Comparison of ENCODE assay signal across 7 cellular contexts in the genomic region with DNA sequence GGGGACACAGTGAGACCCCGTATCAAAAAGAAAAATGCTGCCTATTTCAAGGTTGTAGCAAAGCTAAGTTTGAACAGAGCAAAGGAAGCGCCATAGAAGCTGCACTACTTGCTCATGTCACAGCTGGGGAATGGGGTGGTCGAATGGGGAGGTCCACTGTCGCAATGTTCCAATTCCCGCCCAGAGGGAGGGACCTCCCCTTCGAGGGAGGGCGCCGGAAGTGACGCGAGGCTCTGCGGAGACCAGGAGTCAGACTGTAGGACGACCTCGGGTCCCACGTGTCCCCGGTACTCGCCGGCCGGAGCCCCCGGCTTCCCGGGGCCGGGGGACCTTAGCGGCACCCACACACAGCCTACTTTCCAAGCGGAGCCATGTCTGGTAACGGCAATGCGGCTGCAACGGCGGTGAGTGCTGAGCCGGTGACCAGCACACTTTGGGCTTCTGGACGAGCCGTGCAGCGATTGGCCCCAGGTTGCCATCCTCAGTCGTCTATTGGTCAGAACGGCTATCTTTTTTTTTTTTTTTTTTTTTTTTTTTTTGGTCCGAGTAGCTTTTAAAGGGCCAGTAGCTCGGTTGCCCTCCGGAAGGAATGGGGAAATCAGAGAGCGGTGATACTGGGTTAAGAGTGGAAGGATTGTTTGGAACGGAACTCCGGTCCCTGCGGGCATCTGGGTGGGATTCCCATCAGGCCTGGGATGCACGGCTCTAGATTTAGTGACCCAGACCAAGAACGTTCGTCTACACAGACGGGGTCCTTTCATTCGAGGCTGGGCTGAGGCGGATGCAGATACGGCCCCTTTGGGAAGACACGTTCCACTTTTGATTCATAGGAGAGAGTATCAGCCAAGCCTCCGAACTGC. TPM values are rescaled to one million over a fixed set of nuclear protein-coding genes. Genes with fewer than 3 reads are reported as not detected.
DNase-seq lines count a peak whose midpoint lies in the region; ATAC-seq, FAIRE-seq and TF ChIP-seq lines count a peak whose summit lies in the region.

A gene (plus strand): TSS at position 219 of the 860 bp plus-strand sequence. CDS start 153 bp downstream, at position 372.

- peak; percentile 81 for DNase-seq in GM18507 (ENCODE audit: extremely low spot score, insufficient read length, low read depth)
- peak; percentile 83 for DNase-seq in NCI-H2029 treated with DMSO at 0.1 percent for 48 hours (lab: John Stamatoyannopoulos, UW)
- DNase-seq in T-helper 9 cell = peak; percentile 87
- peak; percentile 72 for DNase-seq in astrocyte of the cerebellum (ENCODE audit: low read depth)
- peak; percentile 96 for DNase-seq in hepatocyte (ENCODE audit: low spot score)
- DNase-seq in renal cortical epithelial cell (ENCODE audit: low read depth) = peak; percentile 90

- peak; percentile 86 for ATAC-seq in HG02981 (IDR thresholded peaks at IDR 0.05; ENCODE audit: unreplicated experiment)

- peaks cover 20% of the 10 kb centered on the region for H3K79me2 ChIP-seq in hepatocyte

- peak; percentile 93 for FAIRE-seq in GM18507 (lab: Jason Lieb, UNC)

- no peaks in the 10 kb centered on the region for H3K36me3 ChIP-seq in hepatocyte (replicated peaks; ENCODE audit: insufficient read depth, low read depth)

- no peaks in the 10 kb centered on the region for H4K20me1 ChIP-seq in hepatocyte (ENCODE audit: insufficient read depth, poor library complexity, severe bottlenecking)

- peak within 1 kb of the TSS; percentile 83 for H2AFZ ChIP-seq in hepatocyte

- peaks cover 10% of the 10 kb centered on the region for H3K4me1 ChIP-seq in hepatocyte (ENCODE audit: insufficient read depth)

- H3K9me3 ChIP-seq in hepatocyte (ENCODE audit: low read depth) = no peaks in the 10 kb centered on the region

- 3% methylated on average over 49 of the region's 49 CpGs for WGBS in hepatocyte (ENCODE audit: low lambda C conversion rate, missing lambda C conversion rate)

- peak within 1 kb of the TSS; percentile 86 for H3K27ac ChIP-seq in hepatocyte

- H3K4me3 ChIP-seq in astrocyte of the cerebellum (ENCODE audit: low read depth, low read length) (peak within 1 kb of the TSS; percentile 88), hepatocyte (peak within 1 kb of the TSS; percentile 81)

- H3K4me2 ChIP-seq in hepatocyte = peak within 1 kb of the TSS; percentile 95

- H3K9me2 ChIP-seq in hepatocyte (replicated peaks; ENCODE audit: insufficient read depth) = no peaks in the 10 kb centered on the region

- in situ Hi-C loops in astrocyte of the cerebellum (cut with HindIII; ENCODE audit: low sequenced_read_pairs) = no loop called here

- TF ChIP-seq CTCF in astrocyte of the cerebellum (IDR thresholded peaks at IDR 0.05; ENCODE audit: low read depth, low read length, missing control alignments) (no peak), hepatocyte (IDR thresholded peaks at IDR 0.05; ENCODE audit: poor library complexity) (no peak)

- H3K27me3 ChIP-seq in hepatocyte = no peaks in the 10 kb centered on the region

RNA-seq across cellular contexts. Expression of the gene that starts here (rescaled TPM):
- total RNA-seq in hepatocyte (10.9 and 11.9 TPM in 2 replicates), renal cortical epithelial cell (12.0 and 24.0 TPM in 2 replicates)
- polyA plus RNA-seq in hepatocyte = 34.5 and 37.7 TPM in 2 replicates

Comparison
In these comparisons a context has a peak if more than half of its experiments do, and no peak if none do; other contexts are left out.
1. Peak in every context shown above with its lines: DNase-seq, ATAC-seq, H3K4me3 ChIP-seq and H3K27ac ChIP-seq.